Comparison of ENCODE assay signal across 18 cellular contexts in the genomic region with DNA sequence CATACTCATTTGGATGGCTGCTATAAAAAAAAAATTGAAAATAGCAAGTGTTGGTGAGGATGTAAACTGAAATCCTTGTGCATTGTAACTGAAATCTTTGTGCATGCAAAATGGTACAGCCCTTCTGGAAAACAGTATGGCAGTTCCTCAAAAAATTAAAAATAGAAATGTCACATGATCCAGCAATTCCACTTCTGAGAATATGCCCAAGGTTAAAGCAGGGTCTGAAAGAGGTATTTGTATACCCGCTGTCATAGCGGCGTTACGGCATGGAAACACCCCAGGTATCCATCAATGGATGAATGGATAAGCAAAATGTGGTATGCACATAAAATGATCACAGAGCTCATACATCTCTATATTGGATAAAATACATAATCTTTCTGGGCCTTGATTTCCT.
"Had no signal": no experiment of that assay in that cellular context is flagged by ENCODE, and none has a peak within 500 bp of the region (broad histone marks: within the 10 kb centered on the region; RNA-seq: fewer than 3 reads in every experiment).

No MANE protein-coding gene starts in this region.

- H3K4me1 Mint-ChIP-seq: activated CD4-positive, alpha-beta T cell treated with anti-CD3 and anti-CD28 coated beads, Interleukin-2, amount 10 ng/mL, durations not matched to agents 7 days and 5 days had no signal

- H3K27ac Mint-ChIP-seq: activated CD4-positive, alpha-beta memory T cell treated with anti-CD3 and anti-CD28 coated beads, Interleukin-2, amount 10 ng/mL, durations not matched to agents 7 days and 5 days; activated CD4-positive, alpha-beta T cell treated with anti-CD3 and anti-CD28 coated beads, Interleukin-2, amount 10 ng/mL, durations not matched to agents 7 days and 5 days; activated naive CD8-positive, alpha-beta T cell treated with anti-CD3 and anti-CD28 coated beads, Interleukin-2, amount 50 U/mL, for 24 hours; T-cell had no signal

- H3K27me3 Mint-ChIP-seq: activated CD4-positive, alpha-beta memory T cell treated with anti-CD3 and anti-CD28 coated beads, Interleukin-2, amount 10 ng/mL, durations not matched to agents 7 days and 5 days; activated CD4-positive, alpha-beta T cell treated with anti-CD3 and anti-CD28 coated beads, Interleukin-2, amount 10 ng/mL, durations not matched to agents 7 days and 5 days; activated naive CD8-positive, alpha-beta T cell treated with anti-CD3 and anti-CD28 coated beads, Interleukin-2, amount 50 U/mL, for 24 hours; central memory CD8-positive, alpha-beta T cell; T-cell had no signal

- ATAC-seq: activated naive CD4-positive, alpha-beta T cell treated with anti-CD3 and anti-CD28 coated beads, Interleukin-2, amount 50 U/mL, for 72 hours; activated naive CD8-positive, alpha-beta T cell treated with anti-CD3 and anti-CD28 coated beads, Interleukin-2, amount 50 U/mL, for 24 hours; body of pancreas; T-cell had no signal

- H3K4me3 Mint-ChIP-seq: activated CD4-positive, alpha-beta memory T cell treated with anti-CD3 and anti-CD28 coated beads, Interleukin-2, amount 10 ng/mL, durations not matched to agents 7 days and 5 days; activated CD4-positive, alpha-beta T cell treated with anti-CD3 and anti-CD28 coated beads, Interleukin-2, amount 10 ng/mL, durations not matched to agents 7 days and 5 days; activated naive CD8-positive, alpha-beta T cell treated with anti-CD3 and anti-CD28 coated beads, Interleukin-2, amount 50 U/mL, for 24 hours; central memory CD8-positive, alpha-beta T cell; T-cell had no signal

- H3K9me3 Mint-ChIP-seq: activated CD4-positive, alpha-beta memory T cell treated with anti-CD3 and anti-CD28 coated beads, Interleukin-2, amount 10 ng/mL, durations not matched to agents 7 days and 5 days; activated CD4-positive, alpha-beta T cell treated with anti-CD3 and anti-CD28 coated beads, Interleukin-2, amount 10 ng/mL, durations not matched to agents 7 days and 5 days; activated naive CD4-positive, alpha-beta T cell treated with anti-CD3 and anti-CD28 coated beads, Interleukin-2, amount 50 U/mL, for 72 hours; activated naive CD8-positive, alpha-beta T cell treated with anti-CD3 and anti-CD28 coated beads, Interleukin-2, amount 50 U/mL, for 24 hours; central memory CD8-positive, alpha-beta T cell; T-cell had no signal

- DNase-seq: activated CD4-positive, alpha-beta memory T cell treated with anti-CD3 and anti-CD28 coated beads, Interleukin-2, amount 10 ng/mL, durations not matched to agents 7 days and 5 days; activated CD4-positive, alpha-beta T cell treated with anti-CD3 and anti-CD28 coated beads, Interleukin-2, amount 10 ng/mL, durations not matched to agents 7 days and 5 days; activated CD4-positive, CD25-positive, alpha-beta regulatory T cell; activated naive CD8-positive, alpha-beta T cell treated with anti-CD3 and anti-CD28 coated beads, Interleukin-2, amount 50 U/mL, for 24 hours; amniotic stem cell; body of pancreas; NCI-H1105; NCI-H1436; NCI-H1694 treated with DMSO at 0.1 percent for 48 hours; NCI-H2081; NCI-H510A treated with DMSO at 0.1 percent for 48 hours; NCI-H69; SIG-M5; T-cell; T-helper 2 cell; T1000 had no signal
